In the genomic region with DNA sequence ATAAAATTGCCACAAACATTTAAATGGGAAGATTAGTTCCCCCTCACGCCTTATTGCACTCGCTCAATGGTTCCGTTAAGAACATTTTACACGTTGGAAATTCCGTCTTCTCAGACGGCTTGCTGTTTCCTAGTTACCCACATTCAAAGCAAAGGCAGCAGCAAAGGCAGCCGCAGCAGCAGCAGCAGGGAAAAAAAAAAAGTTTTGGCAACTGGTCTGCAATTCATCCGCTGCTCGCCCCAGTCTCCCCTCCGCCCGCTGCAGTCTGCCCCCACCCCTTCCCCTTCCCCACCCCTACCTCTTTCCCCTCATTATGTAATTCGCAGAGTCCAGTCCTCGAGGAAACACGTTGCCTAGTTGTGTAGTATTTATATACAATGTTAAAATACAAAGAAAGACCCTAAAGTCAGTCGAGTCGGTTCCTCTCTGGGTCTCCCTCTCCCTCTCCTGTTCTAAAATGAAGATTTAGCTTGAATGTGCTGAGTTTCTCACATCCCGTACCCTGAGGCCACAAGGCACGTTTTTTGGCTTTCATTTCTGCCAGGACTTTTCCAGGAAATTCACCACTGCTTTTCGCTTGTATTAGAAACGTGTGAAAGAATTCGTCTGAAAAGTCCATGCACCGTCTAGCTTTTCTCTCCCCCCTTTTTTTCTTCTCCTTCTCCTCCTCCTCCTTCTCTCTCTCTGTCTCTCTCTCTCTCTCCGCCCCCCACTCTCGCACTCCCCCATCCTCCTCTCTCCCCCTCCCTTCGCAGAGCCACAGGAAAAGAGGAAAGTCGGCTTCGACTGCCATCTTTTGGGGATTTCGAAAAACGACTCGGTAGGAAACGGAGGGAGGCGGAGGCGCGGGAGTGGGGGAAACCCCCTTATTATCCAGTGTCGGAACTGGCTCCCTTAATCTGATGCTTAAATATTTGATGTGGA, we compare ENCODE assay signal across 8 cellular contexts.
A peak's percentile ranks its signal among the peaks of the same experiment; 100 is the strongest.
DNase-seq lines count a peak whose midpoint lies in the region; ATAC-seq and TF ChIP-seq lines count a peak whose summit lies in the region.

No MANE protein-coding gene starts in this region.

- peak overlapping the region; percentile 59 for H3K4me3 ChIP-seq in fibroblast of the aortic adventitia (ENCODE audit: low read depth, low read length)
- H3K4me3 ChIP-seq in naive thymus-derived CD4-positive, alpha-beta T cell (ENCODE audit: low read length), result no peak overlapping the region

- POLR2A ChIA-PET in naive thymus-derived CD4-positive, alpha-beta T cell (lab: Charles Lee), result no interaction called here
- POLR2A ChIA-PET in activated CD8-positive, alpha-beta T cell treated with anti-CD3 and anti-CD28 coated beads, Interleukin-2, amount 10 ng/mL, durations not matched to agents 7 days and 5 days (lab: Charles Lee), result no interaction called here

- no peaks in the 10 kb centered on the region for H3K4me1 ChIP-seq in naive thymus-derived CD4-positive, alpha-beta T cell (ENCODE audit: control insufficient read depth in 2 of 2, insufficient read depth in 2 of 2, low read length in 2 of 2)

- H3K36me3 ChIP-seq in naive thymus-derived CD4-positive, alpha-beta T cell (ENCODE audit: control insufficient read depth in 2 of 3, insufficient read depth in 3 of 3, low read length in 3 of 3), result no peaks in the 10 kb centered on the region

- H3K4me3 Mint-ChIP-seq in naive thymus-derived CD4-positive, alpha-beta T cell, result peak overlapping the region in 8 of 10 donors; percentile 29 to 72 (median 60)
- H3K4me3 Mint-ChIP-seq in activated CD8-positive, alpha-beta T cell treated with anti-CD3 and anti-CD28 coated beads, Interleukin-2, amount 10 ng/mL, durations not matched to agents 7 days and 5 days, result no peak overlapping the region

- peaks cover 0 to 6% of the 10 kb centered on the region in 2 donors for H3K27me3 ChIP-seq in naive thymus-derived CD4-positive, alpha-beta T cell (ENCODE audit: control insufficient read depth in 2 of 2, insufficient read depth in 2 of 2, low read length in 2 of 2)

- H3K27ac ChIP-seq in naive thymus-derived CD4-positive, alpha-beta T cell (ENCODE audit: low read depth, low read length), result no peak overlapping the region

- no peak for ATAC-seq in naive thymus-derived CD4-positive, alpha-beta T cell
- no peak for ATAC-seq in HG03354 (IDR thresholded peaks at IDR 0.05; ENCODE audit: poor library complexity, severe bottlenecking, unreplicated experiment)
- ATAC-seq in activated CD8-positive, alpha-beta T cell treated with anti-CD3 and anti-CD28 coated beads, Interleukin-2, amount 10 ng/mL, durations not matched to agents 7 days and 5 days, result no peak

- H3K27me3 Mint-ChIP-seq in naive thymus-derived CD4-positive, alpha-beta T cell, result peaks cover 51 to 67% (median 63%) of the 10 kb centered on the region in 5 donors
- peaks cover 43% of the 10 kb centered on the region for H3K27me3 Mint-ChIP-seq in activated CD8-positive, alpha-beta T cell treated with anti-CD3 and anti-CD28 coated beads, Interleukin-2, amount 10 ng/mL, durations not matched to agents 7 days and 5 days (ENCODE audit: low read depth)

- intact Hi-C loops in naive thymus-derived CD4-positive, alpha-beta T cell (cut with micrococcal nuclease), result no loop called here

- CTCF ChIA-PET in naive thymus-derived CD4-positive, alpha-beta T cell (lab: Charles Lee), result no interaction called here
- CTCF ChIA-PET in activated CD8-positive, alpha-beta T cell treated with anti-CD3 and anti-CD28 coated beads, Interleukin-2, amount 10 ng/mL, durations not matched to agents 7 days and 5 days (lab: Charles Lee), result no interaction called here

- peak; percentile 55 for TF ChIP-seq CTCF in fibroblast of the aortic adventitia (IDR thresholded peaks at IDR 0.05; ENCODE audit: insufficient read depth, low read length)

- DNase-seq in EH (ENCODE audit: low read depth) (peak; percentile 85), NCI-H1105 treated with DMSO at 0.1 percent for 48 hours (lab: John Stamatoyannopoulos, UW) (peak; percentile 79), T1000 (lab: John Stamatoyannopoulos, UW) (peak; percentile 22), fibroblast of the aortic adventitia (ENCODE audit: low read depth) (peak; percentile 92), NK-92 (lab: John Stamatoyannopoulos, UW; ENCODE audit: unreplicated experiment) (no peak)
- DNase-seq in naive thymus-derived CD4-positive, alpha-beta T cell, result no peak
- DNase-seq in activated CD8-positive, alpha-beta T cell treated with anti-CD3 and anti-CD28 coated beads, Interleukin-2, amount 10 ng/mL, durations not matched to agents 7 days and 5 days, result no peak

- peaks cover 0 to 10% (median 0%) of the 10 kb centered on the region in 11 donors for H3K9me3 Mint-ChIP-seq in naive thymus-derived CD4-positive, alpha-beta T cell
- H3K9me3 Mint-ChIP-seq in activated CD8-positive, alpha-beta T cell treated with anti-CD3 and anti-CD28 coated beads, Interleukin-2, amount 10 ng/mL, durations not matched to agents 7 days and 5 days (ENCODE audit: insufficient read depth), result no peaks in the 10 kb centered on the region

- H3K9me3 ChIP-seq in naive thymus-derived CD4-positive, alpha-beta T cell (ENCODE audit: control insufficient read depth in 2 of 3, low read length in 3 of 3), result no peaks in the 10 kb centered on the region

- peaks cover 0 to 14% (median 9%) of the 10 kb centered on the region in 7 donors for H3K4me1 Mint-ChIP-seq in naive thymus-derived CD4-positive, alpha-beta T cell
- H3K4me1 Mint-ChIP-seq in activated CD8-positive, alpha-beta T cell treated with anti-CD3 and anti-CD28 coated beads, Interleukin-2, amount 10 ng/mL, durations not matched to agents 7 days and 5 days (ENCODE audit: low read depth), result peaks cover 4% of the 10 kb centered on the region

- peak overlapping the region in 1 of 9 donors; percentile 29 for H3K27ac Mint-ChIP-seq in naive thymus-derived CD4-positive, alpha-beta T cell
- no peak overlapping the region for H3K27ac Mint-ChIP-seq in activated CD8-positive, alpha-beta T cell treated with anti-CD3 and anti-CD28 coated beads, Interleukin-2, amount 10 ng/mL, durations not matched to agents 7 days and 5 days

- peaks cover 0 to 6% (median 0%) of the 10 kb centered on the region in 5 donors for H3K36me3 Mint-ChIP-seq in naive thymus-derived CD4-positive, alpha-beta T cell
- no peaks in the 10 kb centered on the region for H3K36me3 Mint-ChIP-seq in activated CD8-positive, alpha-beta T cell treated with anti-CD3 and anti-CD28 coated beads, Interleukin-2, amount 10 ng/mL, durations not matched to agents 7 days and 5 days (ENCODE audit: low read depth)

Comparison
In these comparisons a context has a peak if more than half of its experiments do, and no peak if none do; other contexts are left out.
1. DNase-seq: peak in EH (single experiment), NCI-H1105 treated with DMSO at 0.1 percent for 48 hours (single experiment), T1000 (single experiment) and fibroblast of the aortic adventitia (single experiment); none in naive thymus-derived CD4-positive, alpha-beta T cell (0 of 9), NK-92 (single experiment) and activated CD8-positive, alpha-beta T cell treated with anti-CD3 and anti-CD28 coated beads, Interleukin-2, amount 10 ng/mL, durations not matched to agents 7 days and 5 days (single experiment).